ENCODE assay signal across 23 cellular contexts in genomic region chr2:9710311-9710710, GRCh38.
DNase-seq lines count a peak whose midpoint lies in the region; ATAC-seq and TF ChIP-seq lines count a peak whose summit lies in the region.
"Had no signal": no experiment of that assay in that cellular context is flagged by ENCODE, and none has a peak within 500 bp of the region (broad histone marks: within the 10 kb centered on the region; RNA-seq: fewer than 3 reads in every experiment).

No MANE protein-coding gene starts in this region.

- H3F3A ChIP-seq in PC-9 (ENCODE audit: insufficient read depth, low read depth): peaks cover 4% of the 10 kb centered on the region; the same call in 1 of the 2 replicates

- CTCF ChIA-PET in PC-9 (lab: Charles Lee): no interaction called here

- H3K27ac ChIP-seq in PC-9: no peak overlapping the region
- H3K27ac ChIP-seq: coronary artery, WERI-Rb-1 had no signal

- H3K4me1 Mint-ChIP-seq in activated T-helper 2 cell treated with anti-CD3 and anti-CD28 coated beads, Interferon-gamma antibody, Interleukin-2, Interleukin-4, amounts not matched to agents 10 μg/mL and 5 μg/mL and 100 μg/mL, durations not matched to agents 14 hours and 24 hours and 36 hours (ENCODE audit: low read depth): peaks cover 49% of the 10 kb centered on the region
- peaks cover 18 to 21% of the 10 kb centered on the region in 2 donors for H3K4me1 Mint-ChIP-seq in natural killer cell treated with Interleukin-12 subunit alpha and Interleukin-12 subunit beta and Interleukin-15 and Interleukin-18, amount 100 ng/mL, for 72 hours (ENCODE audit: low read depth in 2 of 2)

- no peak overlapping the region for H3K4me3 Mint-ChIP-seq in activated T-helper 2 cell treated with anti-CD3 and anti-CD28 coated beads, Interferon-gamma antibody, Interleukin-2, Interleukin-4, amounts not matched to agents 10 μg/mL and 5 μg/mL and 100 μg/mL, durations not matched to agents 14 hours and 24 hours and 36 hours (ENCODE audit: low read depth)
- H3K4me3 Mint-ChIP-seq in natural killer cell treated with Interleukin-12 subunit alpha and Interleukin-12 subunit beta and Interleukin-15 and Interleukin-18, amount 100 ng/mL, for 72 hours: no peak overlapping the region
- H3K4me3 Mint-ChIP-seq: activated naive CD8-positive, alpha-beta T cell treated with anti-CD3 and anti-CD28 coated beads for 36 hours; naive thymus-derived CD8-positive, alpha-beta T cell; T-cell had no signal

- peak in 1 of 2 donors; percentile 17 for DNase-seq in activated naive CD4-positive, alpha-beta T cell treated with anti-CD3 and anti-CD28 coated beads, Interleukin-2, amount 50 U/mL, for 72 hours (ENCODE audit: low spot score in 2 of 2)
- DNase-seq in activated naive CD4-positive, alpha-beta T cell (lab: John Stamatoyannopoulos, UW): no peak
- DNase-seq in PC-9: peak; percentile 25 to 66
- DNase-seq in activated T-helper 2 cell treated with anti-CD3 and anti-CD28 coated beads, Interferon-gamma antibody, Interleukin-2, Interleukin-4, amounts not matched to agents 10 μg/mL and 5 μg/mL and 100 μg/mL, durations not matched to agents 14 hours and 24 hours and 36 hours (ENCODE audit: low spot score): no peak
- DNase-seq in stimulated activated CD4-positive, alpha-beta T cell treated with anti-CD3 and anti-CD28 coated beads, Interleukin-2, amount 100 ng/mL, for 4 hours (ENCODE audit: low read depth): peak; percentile 20
- DNase-seq in amniotic stem cell (lab: John Stamatoyannopoulos, UW): no peak
- DNase-seq in natural killer cell treated with Interleukin-12 subunit alpha and Interleukin-12 subunit beta and Interleukin-15 and Interleukin-18, amount 100 ng/mL, for 72 hours (ENCODE audit: low spot score): no peak
- DNase-seq: activated naive CD8-positive, alpha-beta T cell treated with anti-CD3 and anti-CD28 coated beads for 36 hours; CD8-positive, alpha-beta memory T cell; DMS53; foreskin fibroblast; hippocampal formation; kidney glomerular epithelial cell; naive thymus-derived CD8-positive, alpha-beta T cell; NCI-H1417; NCI-H2107; NCI-H526; SIG-M5; WERI-Rb-1 had no signal

- no peaks in the 10 kb centered on the region for H4K20me1 ChIP-seq in PC-9 (ENCODE audit: insufficient read depth)

- H3K9me3 ChIP-seq in PC-9 (ENCODE audit: insufficient read depth, low read depth): no peaks in the 10 kb centered on the region
- H3K9me3 ChIP-seq: HAP-1 had no signal

- H3K9me2 ChIP-seq in PC-9 (ENCODE audit: insufficient read depth): no peaks in the 10 kb centered on the region

- no peak overlapping the region for H3K27ac Mint-ChIP-seq in activated naive CD4-positive, alpha-beta T cell treated with anti-CD3 and anti-CD28 coated beads, Interleukin-2, amount 50 U/mL, for 72 hours
- H3K27ac Mint-ChIP-seq in activated T-helper 2 cell treated with anti-CD3 and anti-CD28 coated beads, Interferon-gamma antibody, Interleukin-2, Interleukin-4, amounts not matched to agents 10 μg/mL and 5 μg/mL and 100 μg/mL, durations not matched to agents 14 hours and 24 hours and 36 hours: peak overlapping the region; percentile 38
- no peak overlapping the region for H3K27ac Mint-ChIP-seq in natural killer cell treated with Interleukin-12 subunit alpha and Interleukin-12 subunit beta and Interleukin-15 and Interleukin-18, amount 100 ng/mL, for 72 hours
- H3K27ac Mint-ChIP-seq: activated naive CD8-positive, alpha-beta T cell treated with anti-CD3 and anti-CD28 coated beads for 36 hours had no signal

- H3K27me3 ChIP-seq in PC-9 (ENCODE audit: insufficient read depth, low read depth): no peaks in the 10 kb centered on the region

- H3K4me1 ChIP-seq in PC-9 (replicated peaks; ENCODE audit: insufficient read depth): peaks cover 10% of the 10 kb centered on the region; the same call in 1 of the 2 replicates
- H3K4me1 ChIP-seq: HAP-1 had no signal

- no peak overlapping the region for H2AFZ ChIP-seq in PC-9

- H3K27me3 Mint-ChIP-seq in activated T-helper 2 cell treated with anti-CD3 and anti-CD28 coated beads, Interferon-gamma antibody, Interleukin-2, Interleukin-4, amounts not matched to agents 10 μg/mL and 5 μg/mL and 100 μg/mL, durations not matched to agents 14 hours and 24 hours and 36 hours (ENCODE audit: low read depth): no peaks in the 10 kb centered on the region
- no peaks in the 10 kb centered on the region for H3K27me3 Mint-ChIP-seq in natural killer cell treated with Interleukin-12 subunit alpha and Interleukin-12 subunit beta and Interleukin-15 and Interleukin-18, amount 100 ng/mL, for 72 hours
- H3K27me3 Mint-ChIP-seq: activated naive CD8-positive, alpha-beta T cell treated with anti-CD3 and anti-CD28 coated beads for 36 hours; CD8-positive, alpha-beta memory T cell; T-cell had no signal

- H3K36me3 ChIP-seq in PC-9 (ENCODE audit: low read depth): no peaks in the 10 kb centered on the region
- H3K36me3 ChIP-seq: HAP-1, WERI-Rb-1 had no signal

- peak; percentile 38 to 40 for ATAC-seq in activated naive CD4-positive, alpha-beta T cell treated with anti-CD3 and anti-CD28 coated beads, Interleukin-2, amount 50 U/mL, for 72 hours
- no peak for ATAC-seq in natural killer cell treated with Interleukin-12 subunit alpha and Interleukin-12 subunit beta and Interleukin-15 and Interleukin-18, amount 100 ng/mL, for 72 hours
- ATAC-seq: naive thymus-derived CD8-positive, alpha-beta T cell; T-cell had no signal

- BruUV-seq in PC-9 (replicated peaks; lab: Mats Ljungman, UMichigan): no TSS peak

- H3K4me3 ChIP-seq in PC-9: no peak overlapping the region
- H3K4me3 ChIP-seq: coronary artery, HAP-1, skin epidermis had no signal

- H3K79me2 ChIP-seq in PC-9 (ENCODE audit: low read depth): no peaks in the 10 kb centered on the region

- H3K36me3 Mint-ChIP-seq in activated naive CD4-positive, alpha-beta T cell treated with anti-CD3 and anti-CD28 coated beads, Interleukin-2, amount 50 U/mL, for 72 hours: peaks cover 0 to 4% of the 10 kb centered on the region in 2 donors
- no peaks in the 10 kb centered on the region for H3K36me3 Mint-ChIP-seq in activated T-helper 2 cell treated with anti-CD3 and anti-CD28 coated beads, Interferon-gamma antibody, Interleukin-2, Interleukin-4, amounts not matched to agents 10 μg/mL and 5 μg/mL and 100 μg/mL, durations not matched to agents 14 hours and 24 hours and 36 hours (ENCODE audit: low read depth)
- H3K36me3 Mint-ChIP-seq in natural killer cell treated with Interleukin-12 subunit alpha and Interleukin-12 subunit beta and Interleukin-15 and Interleukin-18, amount 100 ng/mL, for 72 hours: no peaks in the 10 kb centered on the region
- H3K36me3 Mint-ChIP-seq: activated naive CD8-positive, alpha-beta T cell treated with anti-CD3 and anti-CD28 coated beads for 36 hours; CD8-positive, alpha-beta memory T cell; naive thymus-derived CD8-positive, alpha-beta T cell; T-cell had no signal

- no peaks in the 10 kb centered on the region for H3K9me3 Mint-ChIP-seq in activated naive CD4-positive, alpha-beta T cell treated with anti-CD3 and anti-CD28 coated beads, Interleukin-2, amount 50 U/mL, for 72 hours
- no peaks in the 10 kb centered on the region for H3K9me3 Mint-ChIP-seq in activated T-helper 2 cell treated with anti-CD3 and anti-CD28 coated beads, Interferon-gamma antibody, Interleukin-2, Interleukin-4, amounts not matched to agents 10 μg/mL and 5 μg/mL and 100 μg/mL, durations not matched to agents 14 hours and 24 hours and 36 hours
- H3K9me3 Mint-ChIP-seq in natural killer cell treated with Interleukin-12 subunit alpha and Interleukin-12 subunit beta and Interleukin-15 and Interleukin-18, amount 100 ng/mL, for 72 hours: no peaks in the 10 kb centered on the region
- H3K9me3 Mint-ChIP-seq: activated naive CD8-positive, alpha-beta T cell treated with anti-CD3 and anti-CD28 coated beads for 36 hours; CD8-positive, alpha-beta memory T cell; T-cell had no signal

- POLR2A ChIA-PET in PC-9 (lab: Charles Lee; ENCODE audit: unreplicated experiment): no interaction called here

- no peak overlapping the region for H3K4me2 ChIP-seq in PC-9

- intact Hi-C loops in PC-9 (cut with micrococcal nuclease; ENCODE audit: unreplicated experiment): no loop called here
- intact Hi-C loops in activated T-helper 2 cell treated with anti-CD3 and anti-CD28 coated beads, Interferon-gamma antibody, Interleukin-2, Interleukin-4, amounts not matched to agents 10 μg/mL and 5 μg/mL and 100 μg/mL, durations not matched to agents 14 hours and 24 hours and 36 hours (cut with micrococcal nuclease): loop anchor here (1.0 kb wide), 1 partner anchor 102 kb away; no protein-coding TSS in a partner anchor

- TF ChIP-seq CTCF in PC-9 (conservative IDR thresholded peaks at IDR 0.05): no peak

Comparison
In these comparisons a context has a peak if more than half of its experiments do, and no peak if none do; other contexts are left out.
1. ATAC-seq: peak in activated naive CD4-positive, alpha-beta T cell treated with anti-CD3 and anti-CD28 coated beads, Interleukin-2, amount 50 U/mL, for 72 hours (2 of 2); none in natural killer cell treated with Interleukin-12 subunit alpha and Interleukin-12 subunit beta and Interleukin-15 and Interleukin-18, amount 100 ng/mL, for 72 hours (0 of 2).
2. DNase-seq: peak in PC-9 (2 of 2) and stimulated activated CD4-positive, alpha-beta T cell treated with anti-CD3 and anti-CD28 coated beads, Interleukin-2, amount 100 ng/mL, for 4 hours (single experiment); none in activated naive CD4-positive, alpha-beta T cell (0 of 4), activated T-helper 2 cell treated with anti-CD3 and anti-CD28 coated beads, Interferon-gamma antibody, Interleukin-2, Interleukin-4, amounts not matched to agents 10 μg/mL and 5 μg/mL and 100 μg/mL, durations not matched to agents 14 hours and 24 hours and 36 hours (single experiment), amniotic stem cell (single experiment) and natural killer cell treated with Interleukin-12 subunit alpha and Interleukin-12 subunit beta and Interleukin-15 and Interleukin-18, amount 100 ng/mL, for 72 hours (single experiment).